Comparison of ENCODE assay signal across 8 cellular contexts in genomic region chr1:155012052-155012546, GRCh38. TPM values are rescaled to one million over a fixed set of nuclear protein-coding genes. Genes with fewer than 3 reads are reported as not detected.
A peak's percentile ranks its signal among the peaks of the same experiment; 100 is the strongest.
DNase-seq lines count a peak whose midpoint lies in the region; ATAC-seq and TF ChIP-seq lines count a peak whose summit lies in the region.
"Had no signal": no experiment of that assay in that cellular context is flagged by ENCODE, and none has a peak within 500 bp of the region (broad histone marks: within the 10 kb centered on the region; RNA-seq: fewer than 3 reads in every experiment).

No MANE protein-coding gene starts in this region.

- DNase-seq in H7 (peak; percentile 97), NCI-H510A (lab: John Stamatoyannopoulos, UW) (peak; percentile 93), breast epithelium (ENCODE audit: low spot score in 2 of 2) (peak in 1 of 2 donors; percentile 75), islet precursor cell (peak; percentile 79), suprapubic skin (ENCODE audit: low spot score in 2 of 2) (peak; percentile 91 to 93)

- H3K9me3 ChIP-seq in breast epithelium (no peaks in the 10 kb centered on the region), suprapubic skin (no peaks in the 10 kb centered on the region)

- H3K4me1 ChIP-seq in breast epithelium (peaks cover 26% of the 10 kb centered on the region in 2 donors), suprapubic skin (peaks cover 91% of the 10 kb centered on the region)

- ATAC-seq in HG03442 (IDR thresholded peaks at IDR 0.05; ENCODE audit: unreplicated experiment), result no peak
- ATAC-seq in HG02642 (IDR thresholded peaks at IDR 0.05; ENCODE audit: poor library complexity, unreplicated experiment), result no peak

- no peak for TF ChIP-seq EP300 in suprapubic skin (IDR thresholded peaks at IDR 0.05)

- peaks cover 7% of the 10 kb centered on the region for H3K36me3 ChIP-seq in H7 (replicated peaks; ENCODE audit: control insufficient read depth, insufficient read depth, low read length)
- no peaks in the 10 kb centered on the region for H3K36me3 ChIP-seq in breast epithelium
- H3K36me3 ChIP-seq in suprapubic skin, result peaks cover 25% of the 10 kb centered on the region

- TF ChIP-seq POLR2A in breast epithelium (IDR thresholded peaks at IDR 0.05), result no peak
- no peak for TF ChIP-seq POLR2A in suprapubic skin (IDR thresholded peaks at IDR 0.05)

- no peak overlapping the region for H3K4me3 ChIP-seq in H7 (ENCODE audit: insufficient read depth, low read depth, low read length)
- H3K4me3 ChIP-seq in breast epithelium, result peak overlapping the region in 2 of 3 donors; percentile 63 to 73
- peak overlapping the region; percentile 97 for H3K4me3 ChIP-seq in suprapubic skin

- 7% methylated on average over 7 of the region's 9 CpGs for WGBS in suprapubic skin

- intact Hi-C loops in breast epithelium (cut with DNase I; ENCODE audit: low total_unique reads), result loop anchor here (1.0 kb wide), 1 partner anchor 23 kb away; no protein-coding TSS in a partner anchor

- no peak for TF ChIP-seq CTCF in breast epithelium (IDR thresholded peaks at IDR 0.05)
- TF ChIP-seq CTCF in suprapubic skin (IDR thresholded peaks at IDR 0.05), result no peak

- H3K27me3 ChIP-seq in H7 (ENCODE audit: control insufficient read depth, insufficient read depth, low read length) (no peaks in the 10 kb centered on the region), breast epithelium (no peaks in the 10 kb centered on the region), suprapubic skin (no peaks in the 10 kb centered on the region)

- peak overlapping the region; percentile 98 to 99 for H3K27ac ChIP-seq in breast epithelium
- H3K27ac ChIP-seq in suprapubic skin, result peak overlapping the region; percentile 96

RNA-seq across cellular contexts. Expression of gene ZBTB7B, which starts 9.5 kb away (rescaled TPM):
- total RNA-seq in H7 (2014; rRNA removed; shearing (Covaris generic)), result 39.2 and 40.6 TPM in 2 replicates
- total RNA-seq in breast epithelium (10 to 100 TPM; 45.6 to 82.5 (median 53.4) TPM), suprapubic skin (100 to 1,000 TPM; 238 to 243 (median 239) TPM)

RNA-seq across cellular contexts. Expression of gene LENEP, which starts 18.7 kb away (rescaled TPM):
- 0.21 and 1.00 TPM in 2 replicates for total RNA-seq in H7 (2014; rRNA removed; shearing (Covaris generic))
- total RNA-seq in breast epithelium, result not detected
- total RNA-seq in suprapubic skin, result 1 to 10 TPM in 1 of 4 donors, not detected in 3; 3.0 TPM

RNA-seq across cellular contexts. Expression of gene DCST2, which starts 21.5 kb away (rescaled TPM):
- total RNA-seq in H7 (2014; rRNA removed; shearing (Covaris generic)), result 0.31 and 1.5 TPM in 2 replicates
- total RNA-seq in breast epithelium, result 1 to 10 TPM in 2 of 3 donors, under 1 TPM in 1; 0.48 to 4.4 (median 3.3) TPM
- total RNA-seq in suprapubic skin, result 10 to 100 TPM; 13.4 to 36.0 (median 14.5) TPM

RNA-seq across cellular contexts. Expression of gene DCST1, which starts 21.5 kb away (rescaled TPM):
- not detected in 2 replicates for total RNA-seq in H7 (2014; rRNA removed; shearing (Covaris generic))
- total RNA-seq in breast epithelium, result under 1 TPM; 0.16 to 0.66 (median 0.44) TPM
- total RNA-seq in suprapubic skin, result 1 to 10 TPM in 3 of 4 donors, under 1 TPM in 1; 0.55 to 8.2 (median 2.8) TPM
- total RNA-seq: pulmonary artery endothelial cell had no signal

RNA-seq across cellular contexts. Expression of gene FLAD1, which starts 29.0 kb away (rescaled TPM):
- total RNA-seq in H7 (2014; rRNA removed; shearing (Covaris generic)), result 152 and 177 TPM in 2 replicates
- total RNA-seq in breast epithelium (10 to 100 TPM; 27.0 to 42.7 (median 39.3) TPM), suprapubic skin (10 to 100 TPM; 42.0 to 59.7 (median 52.3) TPM)
